In the genomic region with DNA sequence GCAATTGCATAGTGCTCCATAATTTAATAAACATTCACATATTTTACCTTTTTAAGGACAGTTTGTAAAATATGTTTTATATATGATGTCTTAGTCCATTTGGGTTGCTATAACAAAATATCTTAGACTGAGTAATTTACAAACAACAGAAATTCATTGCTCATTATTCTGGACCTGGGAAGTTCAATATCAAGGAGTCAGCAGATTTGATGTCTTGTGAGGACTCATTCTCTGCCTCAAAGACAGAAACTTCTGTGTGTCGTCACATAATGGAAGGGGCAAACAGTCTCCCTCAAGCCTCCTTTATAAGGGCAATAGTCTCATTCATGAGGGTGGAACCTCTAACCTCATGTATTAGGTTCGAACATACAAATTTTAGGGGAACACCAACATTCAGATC, we compare ENCODE assay signal across 35 cellular contexts.
"Had no signal": no experiment of that assay in that cellular context is flagged by ENCODE, and none has a peak within 500 bp of the region (broad histone marks: within the 10 kb centered on the region; RNA-seq: fewer than 3 reads in every experiment).

No MANE protein-coding gene starts in this region.

- DNase-seq: Karpas-422, Kasumi-1, MG63, MM.1S, MV-4-11, NCI-H1048, NCI-H1092, NCI-H1105, NCI-H1105 treated with DMSO at 0.1 percent for 48 hours, NCI-H1417, NCI-H1417 treated with DMSO at 0.1 percent for 48 hours, NCI-H1436, NCI-H1436 treated with DMSO at 0.1 percent for 48 hours, NCI-H146, NCI-H1694, NCI-H187, NCI-H187 treated with DMSO at 0.1 percent for 48 hours, NCI-H1930, NCI-H2029, NCI-H2029 treated with DMSO at 0.1 percent for 48 hours, NCI-H2081, NCI-H2081 treated with DMSO at 0.1 percent for 48 hours, NCI-H2107, NCI-H2171, NCI-H2171 treated with DMSO at 0.1 percent for 48 hours, NCI-H2227 treated with DMSO at 0.1 percent for 48 hours, NCI-H226, NCI-H345, NCI-H446, NCI-H446 treated with DMSO at 0.1 percent for 48 hours, NCI-H510A, NCI-H510A treated with DMSO at 0.1 percent for 48 hours, NCI-H524, NCI-H524 treated with DMSO at 0.1 percent for 48 hours, NCI-H526 had no signal

- H3K9me3 ChIP-seq: MG63 had no signal

- H3K36me3 ChIP-seq: MG63 had no signal

- H3K4me3 ChIP-seq: MG63 had no signal
